ENCODE assay signal across 21 cellular contexts in the genomic region with DNA sequence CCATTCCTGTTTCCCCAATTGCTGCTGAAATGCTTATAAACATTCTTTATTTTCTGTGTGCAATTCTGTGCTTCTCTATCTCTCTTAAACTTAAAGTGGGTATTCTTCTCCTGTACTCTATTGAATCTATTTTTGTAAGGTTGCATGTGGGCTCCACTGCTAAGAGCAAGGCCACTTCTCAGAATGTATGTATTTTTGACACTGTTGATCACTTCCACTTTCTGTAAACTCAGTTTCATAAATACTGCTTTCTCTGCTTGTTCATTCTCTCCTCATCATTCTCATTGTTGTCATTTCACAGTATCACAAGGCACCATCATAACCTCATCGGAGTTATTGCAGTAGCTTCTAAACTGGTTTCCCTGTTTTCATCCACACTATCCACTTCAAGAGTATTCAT.
A peak's percentile ranks its signal among the peaks of the same experiment; 100 is the strongest.
DNase-seq lines count a peak whose midpoint lies in the region; ATAC-seq and TF ChIP-seq lines count a peak whose summit lies in the region.
"Had no signal": no experiment of that assay in that cellular context is flagged by ENCODE, and none has a peak within 500 bp of the region (broad histone marks: within the 10 kb centered on the region; RNA-seq: fewer than 3 reads in every experiment).

No MANE protein-coding gene starts in this region.

- TF ChIP-seq CTCF in GM13977 (IDR thresholded peaks at IDR 0.05; ENCODE audit: extremely low read depth, insufficient read depth, missing control alignments) (no peak), MM.1S (IDR thresholded peaks at IDR 0.05; ENCODE audit: low read length) (no peak)

- H3K36me3 ChIP-seq in MM.1S (replicated peaks; ENCODE audit: insufficient read depth, low read length): no peaks in the 10 kb centered on the region

- no peaks in the 10 kb centered on the region for H3K4me1 ChIP-seq in MM.1S (ENCODE audit: low read length)

- no peaks in the 10 kb centered on the region for H3K9me3 ChIP-seq in MM.1S (replicated peaks; ENCODE audit: insufficient read depth, low read length)

- in situ Hi-C loops in GM13977 (cut with MboI; ENCODE audit: low pct_unique_long_range_greater_than_20kb, low sequenced_read_pairs, unreplicated experiment): no loop called here

- DNase-seq in GM13977 (ENCODE audit: low spot score): peak; percentile 4
- DNase-seq in MM.1S: peak; percentile 27
- DNase-seq in mesenteric fat pad (ENCODE audit: low spot score): no peak
- DNase-seq in NCI-H187 (lab: John Stamatoyannopoulos, UW): no peak
- DNase-seq in NCI-H2171 (lab: John Stamatoyannopoulos, UW): no peak
- DNase-seq: 8988T, DMS79, GM23248, HCEC 1CT, KG1, NCI-H1417, NCI-H187 treated with DMSO at 0.1 percent for 48 hours, NCI-H226, NCI-H524, NCI-H82, PC-9, T-helper 1 cell had no signal

- H3K79me2 ChIP-seq in MM.1S (ENCODE audit: low read length): no peaks in the 10 kb centered on the region

- H3K27ac ChIP-seq in MM.1S (ENCODE audit: low read length): no peak overlapping the region
- H3K27ac ChIP-seq: GM23248, PC-9, RWPE1 had no signal

- peak; percentile 57 for ATAC-seq in GM21390 (IDR thresholded peaks at IDR 0.05; ENCODE audit: unreplicated experiment)
- ATAC-seq in HG02973 (IDR thresholded peaks at IDR 0.05; ENCODE audit: unreplicated experiment): peak; percentile 54
- ATAC-seq in GM19395 (IDR thresholded peaks at IDR 0.05; ENCODE audit: unreplicated experiment): no peak

- H3K9ac ChIP-seq in MM.1S (ENCODE audit: low read length): no peak overlapping the region
- H3K9ac ChIP-seq: GM23248 had no signal

- no peak overlapping the region for H3K4me2 ChIP-seq in MM.1S (ENCODE audit: low read depth, low read length)
- H3K4me2 ChIP-seq: PC-9 had no signal

- H3K9me2 ChIP-seq in MM.1S (replicated peaks; ENCODE audit: insufficient read depth, low read length): no peaks in the 10 kb centered on the region

- H2AFZ ChIP-seq in MM.1S (ENCODE audit: low read length): no peak overlapping the region
- H2AFZ ChIP-seq: GM23248, PC-9 had no signal

- H4K20me1 ChIP-seq in MM.1S (ENCODE audit: insufficient read depth, low read length): no peaks in the 10 kb centered on the region

- no peaks in the 10 kb centered on the region for H3K27me3 ChIP-seq in MM.1S (replicated peaks; ENCODE audit: insufficient read depth, low read length)

- no peak overlapping the region for H3K4me3 ChIP-seq in MM.1S (ENCODE audit: low read length)
- H3K4me3 ChIP-seq: GM23248, PC-9 had no signal

- H3F3A ChIP-seq in MM.1S (ENCODE audit: insufficient read depth, low read length): no peaks in the 10 kb centered on the region

Comparison
In these comparisons a context has a peak if more than half of its experiments do, and no peak if none do; other contexts are left out.
1. DNase-seq: peak in GM13977 (single experiment) and MM.1S (single experiment); none in mesenteric fat pad (single experiment), NCI-H187 (0 of 2) and NCI-H2171 (single experiment).